26 cellular contexts compared by ENCODE assay signal in the genomic region with DNA sequence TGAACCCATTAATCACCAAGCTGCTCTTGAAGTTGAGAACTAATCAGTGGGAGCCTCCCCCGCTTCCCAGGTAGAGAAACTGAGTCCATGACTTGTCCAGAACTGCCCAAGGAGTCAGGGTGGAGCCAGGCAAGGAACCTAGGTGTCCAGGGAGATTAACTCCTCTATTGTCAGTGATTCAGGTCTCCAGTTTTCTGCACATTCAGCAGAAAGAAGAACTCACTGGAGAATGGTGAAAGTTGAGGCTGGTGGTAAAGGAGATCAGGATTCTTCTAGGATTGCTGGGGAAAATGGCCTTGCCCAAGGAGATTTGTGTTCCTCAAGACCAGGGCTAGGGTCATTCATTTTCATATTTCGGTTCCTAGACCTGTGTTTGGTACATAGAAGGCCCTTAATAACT.
"Had no signal": no experiment of that assay in that cellular context is flagged by ENCODE, and none has a peak within 500 bp of the region (broad histone marks: within the 10 kb centered on the region; RNA-seq: fewer than 3 reads in every experiment).

No MANE protein-coding gene starts in this region.

- H3K4me3 ChIP-seq: colonic mucosa, esophagus squamous epithelium, gastrocnemius medialis, heart right ventricle, left lung, lower lobe of right lung, mucosa of descending colon had no signal

- H3K27me3 ChIP-seq: colonic mucosa had no signal

- DNase-seq: colonic mucosa; cortex of kidney; effector CD8-positive, alpha-beta T cell; effector memory CD8-positive, alpha-beta T cell; endodermal cell; erythroblast; esophagus squamous epithelium; foreskin fibroblast; foreskin melanocyte; gastrocnemius medialis; glutamatergic neuron; head of caudate nucleus; heart right ventricle; hippocampal formation; left cardiac atrium; left lung; left ventricle myocardium superior; lower lobe of right lung; mesenchymal stem cell; mucosa of descending colon; naive B cell had no signal

- H3K4me1 ChIP-seq: colonic mucosa, esophagus squamous epithelium, gastrocnemius medialis, heart right ventricle, left lung, lower lobe of right lung had no signal

- H3K9me3 ChIP-seq: colonic mucosa, esophagus squamous epithelium, gastrocnemius medialis, heart right ventricle, left lung, lower lobe of right lung, mucosa of descending colon had no signal

- H3K36me3 ChIP-seq: colonic mucosa, esophagus squamous epithelium, gastrocnemius medialis, heart right ventricle, left lung, lower lobe of right lung had no signal

- ATAC-seq: effector memory CD8-positive, alpha-beta T cell; esophagus mucosa; gastrocnemius medialis; heart right ventricle; left cardiac atrium; left lung; left ventricle myocardium superior; lower lobe of right lung; mucosa of descending colon had no signal

- H3K27ac ChIP-seq: colonic mucosa, epithelial cell of prostate, esophagus squamous epithelium, gastrocnemius medialis, heart right ventricle, left lung, lower lobe of right lung had no signal

- FAIRE-seq: endometrium, islet of Langerhans, keratinocyte had no signal
